ENCODE assay signal across 28 cellular contexts in genomic region chr7:129199406-129199805, GRCh38.
"Had no signal": no experiment of that assay in that cellular context is flagged by ENCODE, and none has a peak within 500 bp of the region (broad histone marks: within the 10 kb centered on the region; RNA-seq: fewer than 3 reads in every experiment).

No MANE protein-coding gene starts in this region.

- H3K27me3 ChIP-seq: stomach, suprapubic skin, testis, thyroid gland, tibial artery, tibial nerve, transverse colon, upper lobe of left lung, upper lobe of right lung, uterus, vagina had no signal

- ATAC-seq: stimulated activated effector memory CD8-positive, alpha-beta T cell treated with anti-CD3 and anti-CD28 coated beads, Interleukin-12 subunit alpha, Interleukin-12 subunit beta, amount 100 ng/mL, for 72 hours; stimulated activated memory B cell treated with anti-CD40 and anti-IgM and Interleukin-4, amounts not matched to agents 10 μg/mL and 1 μg/mL and 100 μg/mL, for 72 hours; stimulated activated naive B cell treated with anti-CD40 and anti-IgM and Interleukin-4, amounts not matched to agents 10 μg/mL and 1 μg/mL and 100 μg/mL, for 72 hours; stimulated activated naive CD8-positive, alpha-beta T cell treated with anti-CD3 and anti-CD28 coated beads, Interleukin-15, amount 100 ng/mL, for 72 hours; stimulated activated naive CD8-positive, alpha-beta T cell treated with anti-CD3 and anti-CD28 coated beads, Interleukin-15, Interleukin-2, amounts not matched to agents 100 U/mL and 50 U/mL, for 24 hours; upper lobe of right lung had no signal

- FAIRE-seq: urothelium cell line had no signal

- H3K27ac ChIP-seq: stomach, suprapubic skin, testis, thoracic aorta, thyroid gland, tibial artery, tibial nerve, transverse colon, upper lobe of left lung, upper lobe of right lung, uterus, vagina had no signal

- H3K4me3 Mint-ChIP-seq: stimulated activated effector memory CD8-positive, alpha-beta T cell treated with anti-CD3 and anti-CD28 coated beads, Interleukin-12 subunit alpha, Interleukin-12 subunit beta, amount 100 ng/mL, for 72 hours; stimulated activated memory B cell treated with anti-CD40 and anti-IgM and Interleukin-4, amounts not matched to agents 10 μg/mL and 1 μg/mL and 100 μg/mL, for 72 hours; stimulated activated naive B cell treated with anti-CD40 and anti-IgM and Interleukin-4, amounts not matched to agents 10 μg/mL and 1 μg/mL and 100 μg/mL, for 72 hours; stimulated activated naive CD8-positive, alpha-beta T cell treated with anti-CD3 and anti-CD28 coated beads, Interleukin-15, amount 100 ng/mL, for 72 hours; stimulated activated naive CD8-positive, alpha-beta T cell treated with anti-CD3 and anti-CD28 coated beads, Interleukin-15, Interleukin-2, amounts not matched to agents 100 ng/mL and 50 ng/mL, for 24 hours; type B pancreatic cell had no signal

- H3K27me3 Mint-ChIP-seq: stimulated activated memory B cell treated with anti-CD40 and anti-IgM and Interleukin-4, amounts not matched to agents 10 μg/mL and 1 μg/mL and 100 μg/mL, for 72 hours; stimulated activated naive B cell treated with anti-CD40 and anti-IgM and Interleukin-4, amounts not matched to agents 10 μg/mL and 1 μg/mL and 100 μg/mL, for 72 hours; stimulated activated naive CD8-positive, alpha-beta T cell treated with anti-CD3 and anti-CD28 coated beads, Interleukin-15, amount 100 ng/mL, for 72 hours; stimulated activated naive CD8-positive, alpha-beta T cell treated with anti-CD3 and anti-CD28 coated beads, Interleukin-15, Interleukin-2, amounts not matched to agents 100 ng/mL and 50 ng/mL, for 24 hours; type B pancreatic cell had no signal

- H3K27ac Mint-ChIP-seq: stimulated activated effector memory CD8-positive, alpha-beta T cell treated with anti-CD3 and anti-CD28 coated beads, Interleukin-12 subunit alpha, Interleukin-12 subunit beta, amount 100 ng/mL, for 72 hours; stimulated activated memory B cell treated with anti-CD40 and anti-IgM and Interleukin-4, amounts not matched to agents 10 μg/mL and 1 μg/mL and 100 μg/mL, for 72 hours; stimulated activated naive B cell treated with anti-CD40 and anti-IgM and Interleukin-4, amounts not matched to agents 10 μg/mL and 1 μg/mL and 100 μg/mL, for 72 hours; stimulated activated naive CD8-positive, alpha-beta T cell treated with anti-CD3 and anti-CD28 coated beads, Interleukin-15, amount 100 ng/mL, for 72 hours; stimulated activated naive CD8-positive, alpha-beta T cell treated with anti-CD3 and anti-CD28 coated beads, Interleukin-15, Interleukin-2, amounts not matched to agents 100 ng/mL and 50 ng/mL, for 24 hours; type B pancreatic cell had no signal

- H3K4me1 ChIP-seq: stomach, suprapubic skin, testis, thyroid gland, tibial artery, tibial nerve, transverse colon, upper lobe of left lung, upper lobe of right lung, uterus, vagina had no signal

- H3K9me3 ChIP-seq: stomach, suprapubic skin, testis, thoracic aorta, thyroid gland, tibial artery, tibial nerve, transverse colon, upper lobe of left lung, upper lobe of right lung, uterus, vagina had no signal

- H3K4me1 Mint-ChIP-seq: stimulated activated effector memory CD8-positive, alpha-beta T cell treated with anti-CD3 and anti-CD28 coated beads, Interleukin-12 subunit alpha, Interleukin-12 subunit beta, amount 100 ng/mL, for 72 hours; stimulated activated naive CD8-positive, alpha-beta T cell treated with anti-CD3 and anti-CD28 coated beads, Interleukin-15, amount 100 ng/mL, for 72 hours had no signal

- H3K36me3 Mint-ChIP-seq: stimulated activated effector memory CD8-positive, alpha-beta T cell treated with anti-CD3 and anti-CD28 coated beads, Interleukin-12 subunit alpha, Interleukin-12 subunit beta, amount 100 ng/mL, for 72 hours; stimulated activated memory B cell treated with anti-CD40 and anti-IgM and Interleukin-4, amounts not matched to agents 10 μg/mL and 1 μg/mL and 100 μg/mL, for 72 hours; stimulated activated naive B cell treated with anti-CD40 and anti-IgM and Interleukin-4, amounts not matched to agents 10 μg/mL and 1 μg/mL and 100 μg/mL, for 72 hours had no signal

- H3K4me3 ChIP-seq: stomach, suprapubic skin, testis, thoracic aorta, thyroid gland, tibial artery, tibial nerve, transverse colon, upper lobe of left lung, upper lobe of right lung, uterus, vagina had no signal

- H3K9me3 Mint-ChIP-seq: stimulated activated effector memory CD8-positive, alpha-beta T cell treated with anti-CD3 and anti-CD28 coated beads, Interleukin-12 subunit alpha, Interleukin-12 subunit beta, amount 100 ng/mL, for 72 hours; stimulated activated memory B cell treated with anti-CD40 and anti-IgM and Interleukin-4, amounts not matched to agents 10 μg/mL and 1 μg/mL and 100 μg/mL, for 72 hours; stimulated activated naive B cell treated with anti-CD40 and anti-IgM and Interleukin-4, amounts not matched to agents 10 μg/mL and 1 μg/mL and 100 μg/mL, for 72 hours; stimulated activated naive CD8-positive, alpha-beta T cell treated with anti-CD3 and anti-CD28 coated beads, Interleukin-15, amount 100 ng/mL, for 72 hours; stimulated activated naive CD8-positive, alpha-beta T cell treated with anti-CD3 and anti-CD28 coated beads, Interleukin-15, Interleukin-2, amounts not matched to agents 100 ng/mL and 50 ng/mL, for 24 hours had no signal

- DNase-seq: stimulated activated CD4-positive, alpha-beta T cell treated with anti-CD3 and anti-CD28 coated beads, Interleukin-2, amount 100 ng/mL, for 48 hours; stimulated activated CD4-positive, alpha-beta T cell treated with anti-CD3 and anti-CD28 coated beads, Interleukin-4, amount 100 ng/mL, for 24 hours; stimulated activated CD4-positive, alpha-beta T cell treated with anti-CD3 and anti-CD28 coated beads, Interleukin-4, amount 100 ng/mL, for 4 hours; stimulated activated CD8-positive, alpha-beta memory T cell treated with anti-CD3 and anti-CD28 coated beads, Interleukin-4, amount 100 ng/mL, for 48 hours; stimulated activated naive B cell treated with anti-CD40 and anti-IgM and Interleukin-4, amounts not matched to agents 10 μg/mL and 1 μg/mL and 100 μg/mL, for 72 hours; stimulated activated naive CD4-positive, alpha-beta T cell; stimulated activated naive CD4-positive, alpha-beta T cell treated with Interleukin-2 at 50 U/mL for 16 hours; stimulated activated naive CD8-positive, alpha-beta T cell treated with anti-CD3 and anti-CD28 coated beads, Interleukin-15, amount 100 ng/mL, for 72 hours; stimulated activated naive CD8-positive, alpha-beta T cell treated with anti-CD3 and anti-CD28 coated beads, Interleukin-15, Interleukin-2, amounts not matched to agents 100 U/mL and 50 U/mL, for 24 hours; stomach; substantia nigra; testis; thyroid gland; tibial artery; transverse colon; trophoblast cell; upper lobe of left lung; upper lobe of right lung; uterus had no signal

- H3K36me3 ChIP-seq: stomach, suprapubic skin, thoracic aorta, thyroid gland, tibial nerve, transverse colon, upper lobe of left lung, upper lobe of right lung, uterus, vagina had no signal
